In the genomic region with DNA sequence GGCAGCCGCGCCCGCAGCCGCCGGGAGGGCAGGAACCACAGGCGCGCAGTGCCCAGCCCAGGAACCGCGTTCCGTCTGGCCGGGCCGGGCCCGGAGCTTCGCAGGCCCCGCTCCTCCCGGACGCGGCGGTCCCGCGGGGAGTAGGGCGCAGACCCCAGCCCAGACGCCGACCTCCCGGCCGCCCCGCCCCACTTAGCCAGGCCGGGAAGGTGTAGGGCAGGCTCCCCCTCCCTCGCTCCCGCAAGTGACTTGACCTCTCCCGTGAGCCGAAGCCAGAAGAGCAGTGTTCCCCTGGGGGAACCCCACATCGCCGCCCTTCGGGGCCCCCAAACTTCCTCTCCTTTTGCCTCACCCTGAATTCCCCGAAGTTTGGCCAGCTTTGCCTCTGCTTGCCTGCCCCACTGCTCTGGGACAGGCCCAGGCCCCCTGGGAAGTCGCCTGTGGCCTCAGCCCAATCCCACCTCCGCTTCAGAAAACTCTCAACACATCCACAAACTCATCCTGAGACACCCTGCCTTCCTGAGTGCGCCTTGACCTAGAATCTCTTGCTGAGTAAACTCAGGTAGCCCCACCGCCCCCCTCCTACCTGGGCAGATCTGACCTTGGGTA, we compare ENCODE assay signal across 8 cellular contexts. TPM values are rescaled to one million over a fixed set of nuclear protein-coding genes. Genes with fewer than 3 reads are reported as not detected.
DNase-seq lines count a peak whose midpoint lies in the region; ATAC-seq and TF ChIP-seq lines count a peak whose summit lies in the region.

No MANE protein-coding gene starts in this region.

- TF ChIP-seq EP300 in transverse colon (IDR thresholded peaks at IDR 0.05; ENCODE audit: low read depth) = no peak

- intact Hi-C loops in transverse colon (cut with DNase I; ENCODE audit: low total_unique reads) = no loop called here

- H3K9ac ChIP-seq in HUES48 (ENCODE audit: low read depth, low read length) = no peak overlapping the region

- H3K27me3 ChIP-seq in HUES48 (ENCODE audit: control insufficient read depth, insufficient read depth, low read length) = peaks cover 53% of the 10 kb centered on the region
- H3K27me3 ChIP-seq in HAP-1 (ENCODE audit: low read depth) = peaks cover 10% of the 10 kb centered on the region
- H3K27me3 ChIP-seq in transverse colon = peaks cover 56% of the 10 kb centered on the region

- no peak for DNase-seq in central memory CD8-positive, alpha-beta T cell (ENCODE audit: low spot score in 2 of 2)
- no peak for DNase-seq in osteocyte (ENCODE audit: extremely low spot score, unreplicated experiment)
- DNase-seq in HAP-1 (ENCODE audit: low spot score in 2 of 2) = no peak
- DNase-seq in transverse colon = no peak
- no peak for DNase-seq in NK-92 (lab: John Stamatoyannopoulos, UW; ENCODE audit: unreplicated experiment)

- peaks cover 13% of the 10 kb centered on the region for H3K36me3 Mint-ChIP-seq in central memory CD8-positive, alpha-beta T cell (ENCODE audit: insufficient read depth)
- no peaks in the 10 kb centered on the region for H3K36me3 Mint-ChIP-seq in osteocyte (ENCODE audit: unreplicated experiment)

- TF ChIP-seq POLR2A in transverse colon (IDR thresholded peaks at IDR 0.05) = no peak

- H3K4me3 ChIP-seq in GM08714 (ENCODE audit: low read length) = peak overlapping the region; percentile 15; the same call in 1 of the 2 replicates
- H3K4me3 ChIP-seq in HUES48 (ENCODE audit: low read depth, low read length) = peak overlapping the region; percentile 75
- no peak overlapping the region for H3K4me3 ChIP-seq in HAP-1
- peak overlapping the region in 2 of 4 donors; percentile 56 to 59 for H3K4me3 ChIP-seq in transverse colon

- in situ Hi-C loops in HAP-1 (cut with MboI; ENCODE audit: low sequenced_read_pairs) = no loop called here
- in situ Hi-C loops in transverse colon (cut with MboI; ENCODE audit: low pct_ligation_motif_present in 1 of 4, low pct_unique_long_range_greater_than_20kb in 1 of 4, low sequenced_read_pairs in 3 of 4) = no loop called here

- peak overlapping the region; percentile 84 for H3K4me3 Mint-ChIP-seq in central memory CD8-positive, alpha-beta T cell
- H3K4me3 Mint-ChIP-seq in osteocyte (ENCODE audit: unreplicated experiment) = peak overlapping the region; percentile 82

- H3K27ac ChIP-seq in HUES48 (ENCODE audit: low read depth, low read length) (no peak overlapping the region), transverse colon (no peak overlapping the region)

- no peaks in the 10 kb centered on the region for H3K27me3 Mint-ChIP-seq in central memory CD8-positive, alpha-beta T cell
- peaks cover 3% of the 10 kb centered on the region for H3K27me3 Mint-ChIP-seq in osteocyte (ENCODE audit: unreplicated experiment)

- peak overlapping the region; percentile 90 for H3K27ac Mint-ChIP-seq in central memory CD8-positive, alpha-beta T cell (ENCODE audit: low read depth)
- H3K27ac Mint-ChIP-seq in osteocyte (ENCODE audit: unreplicated experiment) = peak overlapping the region; percentile 31

- no peaks in the 10 kb centered on the region for H3K36me3 ChIP-seq in HUES48 (ENCODE audit: control insufficient read depth, insufficient read depth, low read length)
- H3K36me3 ChIP-seq in HAP-1 (replicated peaks) = no peaks in the 10 kb centered on the region
- no peaks in the 10 kb centered on the region for H3K36me3 ChIP-seq in transverse colon

- H3K9me3 Mint-ChIP-seq in central memory CD8-positive, alpha-beta T cell = no peaks in the 10 kb centered on the region
- H3K9me3 Mint-ChIP-seq in osteocyte (ENCODE audit: unreplicated experiment) = no peaks in the 10 kb centered on the region

- ATAC-seq in central memory CD8-positive, alpha-beta T cell (replicated peaks; ENCODE audit: extremely low read depth, poor library complexity, severe bottlenecking) = no peak
- no peak for ATAC-seq in HG03469 (IDR thresholded peaks at IDR 0.05; ENCODE audit: unreplicated experiment)

- peaks cover 44% of the 10 kb centered on the region for H3K4me1 Mint-ChIP-seq in central memory CD8-positive, alpha-beta T cell
- peaks cover 28% of the 10 kb centered on the region for H3K4me1 Mint-ChIP-seq in osteocyte (ENCODE audit: unreplicated experiment)

- TF ChIP-seq CTCF in osteocyte (IDR thresholded peaks at IDR 0.05) (no peak), transverse colon (IDR thresholded peaks at IDR 0.05) (no peak)

- WGBS in transverse colon (ENCODE audit: low coverage in 1 of 2), 2 donors = 8% methylated on average over 29 of the region's 40 CpGs; no CpG with 5 or more reads in 1 of the 2 donors

- no peaks in the 10 kb centered on the region for H3K9me3 ChIP-seq in HUES48 (ENCODE audit: control insufficient read depth, insufficient read depth, low read length)
- H3K9me3 ChIP-seq in HAP-1 = no peaks in the 10 kb centered on the region
- H3K9me3 ChIP-seq in transverse colon = no peaks in the 10 kb centered on the region

- H3K4me1 ChIP-seq in HUES48 (ENCODE audit: control insufficient read depth, insufficient read depth, low read length) = peaks cover 17% of the 10 kb centered on the region; the same call in 1 of the 2 replicates
- H3K4me1 ChIP-seq in HAP-1 = no peaks in the 10 kb centered on the region
- peaks cover 2 to 27% (median 15%) of the 10 kb centered on the region in 4 donors for H3K4me1 ChIP-seq in transverse colon

RNA-seq across cellular contexts. Expression of a gene that starts 0.5 kb away (rescaled TPM):
- 30.5 and 32.7 TPM in 2 replicates for total RNA-seq in osteocyte
- total RNA-seq in transverse colon = 100 to 1,000 TPM in 1 of 4 donors, 10 to 100 TPM in 3; 45.6 to 105 (median 85.9) TPM
